In the genomic region with DNA sequence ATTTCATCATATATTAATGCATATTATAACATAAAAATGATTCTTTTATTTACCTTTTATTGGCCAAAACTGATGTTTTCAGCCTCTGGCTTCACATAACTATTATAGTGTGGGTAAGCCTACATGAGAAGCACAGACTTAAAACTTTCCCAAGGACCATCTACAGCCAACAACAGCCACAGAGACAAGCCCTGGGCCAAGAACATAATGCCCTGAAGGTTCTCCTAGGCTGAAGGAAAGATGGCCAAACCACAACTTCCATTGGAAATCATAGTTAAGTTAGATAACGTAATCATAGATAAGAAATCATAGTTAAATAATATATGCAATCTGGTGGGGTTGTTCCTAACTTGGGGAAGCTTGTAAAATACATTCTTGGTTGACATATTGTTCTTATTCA, we compare ENCODE assay signal across 31 cellular contexts.
"Had no signal": no experiment of that assay in that cellular context is flagged by ENCODE, and none has a peak within 500 bp of the region (broad histone marks: within the 10 kb centered on the region; RNA-seq: fewer than 3 reads in every experiment).

No MANE protein-coding gene starts in this region.

- H3K9me3 Mint-ChIP-seq: activated B cell treated with CpG ODN at 0.5 μM for 24 hours; activated naive CD4-positive, alpha-beta T cell treated with anti-CD3 and anti-CD28 coated beads for 36 hours; activated naive CD4-positive, alpha-beta T cell treated with anti-CD3 and anti-CD28 coated beads, Interleukin-2, amount 50 U/mL, for 72 hours; activated T-helper 1 cell treated with anti-CD3 and anti-CD28 coated beads, Interleukin-12 subunit alpha, Interleukin-12 subunit beta, Interleukin-2, Interleukin-4 antibody, amounts not matched to agents 30 ng/mL and 10 ng/mL and 1 ng/mL, durations not matched to agents 14 hours and 24 hours and 36 hours had no signal

- H3K4me1 Mint-ChIP-seq: activated B cell treated with CpG ODN at 0.5 μM for 24 hours had no signal

- H3K4me3 Mint-ChIP-seq: activated B cell treated with CpG ODN at 0.5 μM for 24 hours; activated CD4-positive, alpha-beta memory T cell treated with anti-CD3 and anti-CD28 coated beads for 36 hours; activated naive CD4-positive, alpha-beta T cell treated with anti-CD3 and anti-CD28 coated beads for 36 hours; activated T-cell treated with anti-CD3 and anti-CD28 coated beads, Interleukin-2, amount 50 U/mL, for 4 hours; activated T-helper 1 cell treated with anti-CD3 and anti-CD28 coated beads, Interleukin-12 subunit alpha, Interleukin-12 subunit beta, Interleukin-2, Interleukin-4 antibody, amounts not matched to agents 30 ng/mL and 10 ng/mL and 1 ng/mL, durations not matched to agents 14 hours and 24 hours and 36 hours had no signal

- H3K36me3 ChIP-seq: adrenal gland, breast epithelium had no signal

- DNase-seq: activated B cell treated with CpG ODN at 0.5 μM for 24 hours; activated CD4-positive, alpha-beta memory T cell treated with anti-CD3 and anti-CD28 coated beads for 36 hours; activated CD4-positive, alpha-beta T cell treated with anti-CD3 and anti-CD28 coated beads for 4 hours; activated CD4-positive, alpha-beta T cell treated with anti-CD3 and anti-CD28 coated beads, Interleukin-2, amount 50 U/mL, for 1 hour; activated CD4-positive, CD25-positive, alpha-beta regulatory T cell treated with anti-CD3 and anti-CD28 coated beads, Interleukin-2, amount 50 U/mL, for 72 hours; activated CD8-positive, alpha-beta memory T cell treated with anti-CD3 and anti-CD28 coated beads, Interleukin-2, amount 50 U/mL, for 4 hours; activated gamma-delta T cell treated with Interleukin-2 at 50 U/mL for 16 hours; activated naive CD4-positive, alpha-beta T cell treated with anti-CD3 and anti-CD28 coated beads for 36 hours; activated T-cell treated with anti-CD3 and anti-CD28 coated beads for 4 hours; activated T-cell treated with anti-CD3 and anti-CD28 coated beads, Interleukin-2, amount 50 U/mL, for 4 hours; adrenal gland; anterior cingulate cortex; body of pancreas; NCI-H1105; NCI-H1417 treated with DMSO at 0.1 percent for 48 hours; NCI-H1694; NCI-H1930; NCI-H2081 treated with DMSO at 0.1 percent for 48 hours; NCI-H345; NCI-H524 treated with DMSO at 0.1 percent for 48 hours; SIG-M5; SW 1271; T-helper 1 cell; T-helper 2 cell; T-helper 9 cell had no signal

- H3K27ac Mint-ChIP-seq: activated B cell treated with CpG ODN at 0.5 μM for 24 hours; activated CD4-positive, alpha-beta memory T cell treated with anti-CD3 and anti-CD28 coated beads for 36 hours; activated naive CD4-positive, alpha-beta T cell treated with anti-CD3 and anti-CD28 coated beads for 36 hours; activated naive CD4-positive, alpha-beta T cell treated with anti-CD3 and anti-CD28 coated beads, Interleukin-2, amount 50 U/mL, for 72 hours; activated T-helper 1 cell treated with anti-CD3 and anti-CD28 coated beads, Interleukin-12 subunit alpha, Interleukin-12 subunit beta, Interleukin-2, Interleukin-4 antibody, amounts not matched to agents 30 ng/mL and 10 ng/mL and 1 ng/mL, durations not matched to agents 14 hours and 24 hours and 36 hours had no signal

- H3K27ac ChIP-seq: adrenal gland, body of pancreas, breast epithelium, VCaP had no signal

- H3K4me1 ChIP-seq: adrenal gland, body of pancreas, breast epithelium had no signal

- H3K4me3 ChIP-seq: adrenal gland, body of pancreas, breast epithelium had no signal

- H3K27me3 ChIP-seq: adrenal gland, body of pancreas, breast epithelium had no signal

- ATAC-seq: activated naive CD4-positive, alpha-beta T cell treated with anti-CD3 and anti-CD28 coated beads, Interleukin-2, amount 50 U/mL, for 72 hours; activated T-cell treated with anti-CD3 and anti-CD28 coated beads, Interleukin-2, amount 50 U/mL, for 4 hours; body of pancreas; Panc1; Right ventricle myocardium inferior had no signal

- H3K9me3 ChIP-seq: adrenal gland, body of pancreas, breast epithelium had no signal

- H3K36me3 Mint-ChIP-seq: activated CD4-positive, alpha-beta memory T cell treated with anti-CD3 and anti-CD28 coated beads for 36 hours; activated naive CD4-positive, alpha-beta T cell treated with anti-CD3 and anti-CD28 coated beads, Interleukin-2, amount 50 U/mL, for 72 hours had no signal

- H3K27me3 Mint-ChIP-seq: activated CD4-positive, alpha-beta memory T cell treated with anti-CD3 and anti-CD28 coated beads for 36 hours had no signal
